Comparison of ENCODE assay signal across 1 cellular context in the genomic region with DNA sequence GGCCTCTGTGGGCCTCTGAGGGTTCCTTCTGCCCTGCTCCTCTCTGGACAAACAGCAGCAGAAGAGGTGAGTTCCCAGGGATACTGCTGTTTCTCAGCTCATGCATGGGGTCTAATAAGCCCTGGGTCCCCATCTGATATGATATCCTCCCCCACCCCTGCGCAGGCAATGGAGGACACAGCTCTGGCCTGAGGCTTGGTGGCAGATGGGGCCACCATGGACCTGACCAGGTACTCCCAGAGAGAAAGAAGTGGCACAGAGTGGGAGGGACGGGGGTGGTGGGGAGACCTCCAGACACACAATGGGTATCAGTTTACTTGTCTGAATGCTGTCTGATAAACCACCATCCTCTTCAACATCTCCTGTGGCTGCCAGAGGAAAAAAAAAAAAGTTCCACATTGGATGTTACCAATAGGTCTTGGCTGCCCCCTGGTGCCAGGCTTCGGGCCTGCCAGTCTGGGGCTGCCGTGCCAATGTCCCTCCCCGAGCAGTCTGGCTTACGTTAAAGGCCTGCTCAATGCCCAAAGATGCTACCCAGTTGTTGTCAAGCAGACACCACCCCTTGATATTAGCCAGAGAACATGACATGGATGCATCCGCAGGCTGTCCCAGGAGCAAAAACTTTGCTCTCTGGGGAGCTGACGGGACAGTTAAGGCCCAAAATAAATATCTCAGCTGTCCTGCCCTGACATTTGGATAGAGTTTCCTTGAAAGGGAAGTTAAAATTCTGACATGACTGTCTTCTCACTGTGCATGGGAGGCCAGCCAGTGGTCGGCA.
A peak's percentile ranks its signal among the peaks of the same experiment; 100 is the strongest.
TF ChIP-seq lines count a peak whose summit lies in the region.

No MANE protein-coding gene starts in this region.

TF ChIP-seq in K562, 482 proteins besides CTCF, POLR2A, EP300 and RAD21:
- TF ChIP-seq GABPB2 (CRISPR knock-in tag; conservative IDR thresholded peaks at IDR 0.05) (no peak), ZNF384 (IDR thresholded peaks at IDR 0.05; ENCODE audit: low read depth, low read length) (peak; percentile 98), MAZ (CRISPR knock-in tag; conservative IDR thresholded peaks at IDR 0.05 in 1 of 2, IDR thresholded peaks at IDR 0.05 in 1 of 2) (peak in 1 of 2 experiments; percentile 28; a peak in 1 of 4 replicates), SMC3 (conservative IDR thresholded peaks at IDR 0.05; ENCODE audit: insufficient read depth, low read depth, low read length) (peak; percentile 77), ARID2 (IDR thresholded peaks at IDR 0.05) (peak; percentile 37; the same call in 1 of the 2 replicates)
- TF ChIP-seq, protein P1, sequence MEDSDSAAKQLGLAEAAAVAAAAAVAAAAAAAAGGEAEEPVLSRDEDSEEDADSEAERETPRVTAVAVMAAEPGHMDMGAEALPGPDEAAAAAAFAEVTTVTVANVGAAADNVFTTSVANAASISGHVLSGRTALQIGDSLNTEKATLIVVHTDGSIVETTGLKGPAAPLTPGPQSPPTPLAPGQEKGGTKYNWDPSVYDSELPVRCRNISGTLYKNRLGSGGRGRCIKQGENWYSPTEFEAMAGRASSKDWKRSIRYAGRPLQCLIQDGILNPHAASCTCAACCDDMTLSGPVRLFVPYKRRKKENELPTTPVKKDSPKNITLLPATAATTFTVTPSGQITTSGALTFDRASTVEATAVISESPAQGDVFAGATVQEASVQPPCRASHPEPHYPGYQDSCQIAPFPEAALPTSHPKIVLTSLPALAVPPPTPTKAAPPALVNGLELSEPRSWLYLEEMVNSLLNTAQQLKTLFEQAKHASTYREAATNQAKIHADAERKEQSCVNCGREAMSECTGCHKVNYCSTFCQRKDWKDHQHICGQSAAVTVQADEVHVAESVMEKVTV (CRISPR knock-in tag; IDR thresholded peaks at IDR 0.05): peak; percentile 58
- TF ChIP-seq, protein P2, sequence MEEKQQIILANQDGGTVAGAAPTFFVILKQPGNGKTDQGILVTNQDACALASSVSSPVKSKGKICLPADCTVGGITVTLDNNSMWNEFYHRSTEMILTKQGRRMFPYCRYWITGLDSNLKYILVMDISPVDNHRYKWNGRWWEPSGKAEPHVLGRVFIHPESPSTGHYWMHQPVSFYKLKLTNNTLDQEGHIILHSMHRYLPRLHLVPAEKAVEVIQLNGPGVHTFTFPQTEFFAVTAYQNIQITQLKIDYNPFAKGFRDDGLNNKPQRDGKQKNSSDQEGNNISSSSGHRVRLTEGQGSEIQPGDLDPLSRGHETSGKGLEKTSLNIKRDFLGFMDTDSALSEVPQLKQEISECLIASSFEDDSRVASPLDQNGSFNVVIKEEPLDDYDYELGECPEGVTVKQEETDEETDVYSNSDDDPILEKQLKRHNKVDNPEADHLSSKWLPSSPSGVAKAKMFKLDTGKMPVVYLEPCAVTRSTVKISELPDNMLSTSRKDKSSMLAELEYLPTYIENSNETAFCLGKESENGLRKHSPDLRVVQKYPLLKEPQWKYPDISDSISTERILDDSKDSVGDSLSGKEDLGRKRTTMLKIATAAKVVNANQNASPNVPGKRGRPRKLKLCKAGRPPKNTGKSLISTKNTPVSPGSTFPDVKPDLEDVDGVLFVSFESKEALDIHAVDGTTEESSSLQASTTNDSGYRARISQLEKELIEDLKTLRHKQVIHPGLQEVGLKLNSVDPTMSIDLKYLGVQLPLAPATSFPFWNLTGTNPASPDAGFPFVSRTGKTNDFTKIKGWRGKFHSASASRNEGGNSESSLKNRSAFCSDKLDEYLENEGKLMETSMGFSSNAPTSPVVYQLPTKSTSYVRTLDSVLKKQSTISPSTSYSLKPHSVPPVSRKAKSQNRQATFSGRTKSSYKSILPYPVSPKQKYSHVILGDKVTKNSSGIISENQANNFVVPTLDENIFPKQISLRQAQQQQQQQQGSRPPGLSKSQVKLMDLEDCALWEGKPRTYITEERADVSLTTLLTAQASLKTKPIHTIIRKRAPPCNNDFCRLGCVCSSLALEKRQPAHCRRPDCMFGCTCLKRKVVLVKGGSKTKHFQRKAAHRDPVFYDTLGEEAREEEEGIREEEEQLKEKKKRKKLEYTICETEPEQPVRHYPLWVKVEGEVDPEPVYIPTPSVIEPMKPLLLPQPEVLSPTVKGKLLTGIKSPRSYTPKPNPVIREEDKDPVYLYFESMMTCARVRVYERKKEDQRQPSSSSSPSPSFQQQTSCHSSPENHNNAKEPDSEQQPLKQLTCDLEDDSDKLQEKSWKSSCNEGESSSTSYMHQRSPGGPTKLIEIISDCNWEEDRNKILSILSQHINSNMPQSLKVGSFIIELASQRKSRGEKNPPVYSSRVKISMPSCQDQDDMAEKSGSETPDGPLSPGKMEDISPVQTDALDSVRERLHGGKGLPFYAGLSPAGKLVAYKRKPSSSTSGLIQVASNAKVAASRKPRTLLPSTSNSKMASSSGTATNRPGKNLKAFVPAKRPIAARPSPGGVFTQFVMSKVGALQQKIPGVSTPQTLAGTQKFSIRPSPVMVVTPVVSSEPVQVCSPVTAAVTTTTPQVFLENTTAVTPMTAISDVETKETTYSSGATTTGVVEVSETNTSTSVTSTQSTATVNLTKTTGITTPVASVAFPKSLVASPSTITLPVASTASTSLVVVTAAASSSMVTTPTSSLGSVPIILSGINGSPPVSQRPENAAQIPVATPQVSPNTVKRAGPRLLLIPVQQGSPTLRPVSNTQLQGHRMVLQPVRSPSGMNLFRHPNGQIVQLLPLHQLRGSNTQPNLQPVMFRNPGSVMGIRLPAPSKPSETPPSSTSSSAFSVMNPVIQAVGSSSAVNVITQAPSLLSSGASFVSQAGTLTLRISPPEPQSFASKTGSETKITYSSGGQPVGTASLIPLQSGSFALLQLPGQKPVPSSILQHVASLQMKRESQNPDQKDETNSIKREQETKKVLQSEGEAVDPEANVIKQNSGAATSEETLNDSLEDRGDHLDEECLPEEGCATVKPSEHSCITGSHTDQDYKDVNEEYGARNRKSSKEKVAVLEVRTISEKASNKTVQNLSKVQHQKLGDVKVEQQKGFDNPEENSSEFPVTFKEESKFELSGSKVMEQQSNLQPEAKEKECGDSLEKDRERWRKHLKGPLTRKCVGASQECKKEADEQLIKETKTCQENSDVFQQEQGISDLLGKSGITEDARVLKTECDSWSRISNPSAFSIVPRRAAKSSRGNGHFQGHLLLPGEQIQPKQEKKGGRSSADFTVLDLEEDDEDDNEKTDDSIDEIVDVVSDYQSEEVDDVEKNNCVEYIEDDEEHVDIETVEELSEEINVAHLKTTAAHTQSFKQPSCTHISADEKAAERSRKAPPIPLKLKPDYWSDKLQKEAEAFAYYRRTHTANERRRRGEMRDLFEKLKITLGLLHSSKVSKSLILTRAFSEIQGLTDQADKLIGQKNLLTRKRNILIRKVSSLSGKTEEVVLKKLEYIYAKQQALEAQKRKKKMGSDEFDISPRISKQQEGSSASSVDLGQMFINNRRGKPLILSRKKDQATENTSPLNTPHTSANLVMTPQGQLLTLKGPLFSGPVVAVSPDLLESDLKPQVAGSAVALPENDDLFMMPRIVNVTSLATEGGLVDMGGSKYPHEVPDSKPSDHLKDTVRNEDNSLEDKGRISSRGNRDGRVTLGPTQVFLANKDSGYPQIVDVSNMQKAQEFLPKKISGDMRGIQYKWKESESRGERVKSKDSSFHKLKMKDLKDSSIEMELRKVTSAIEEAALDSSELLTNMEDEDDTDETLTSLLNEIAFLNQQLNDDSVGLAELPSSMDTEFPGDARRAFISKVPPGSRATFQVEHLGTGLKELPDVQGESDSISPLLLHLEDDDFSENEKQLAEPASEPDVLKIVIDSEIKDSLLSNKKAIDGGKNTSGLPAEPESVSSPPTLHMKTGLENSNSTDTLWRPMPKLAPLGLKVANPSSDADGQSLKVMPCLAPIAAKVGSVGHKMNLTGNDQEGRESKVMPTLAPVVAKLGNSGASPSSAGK (IDR thresholded peaks at IDR 0.05): no peak
